ENCODE assay signal across 8 cellular contexts in genomic region chr22:20132686-20133246, GRCh38. TPM values are rescaled to one million over a fixed set of nuclear protein-coding genes. Genes with fewer than 3 reads are reported as not detected.
DNase-seq lines count a peak whose midpoint lies in the region; ATAC-seq and TF ChIP-seq lines count a peak whose summit lies in the region.

No MANE protein-coding gene starts in this region.

- H3K9me3 Mint-ChIP-seq in natural killer cell = no peaks in the 10 kb centered on the region

- no peaks in the 10 kb centered on the region for H3K27me3 ChIP-seq in dorsolateral prefrontal cortex

- peak overlapping the region; percentile 52 for H3K27ac ChIP-seq in KOPT-K1 (ENCODE audit: low read depth, low read length, poor library complexity, severe bottlenecking)
- peak overlapping the region in 15 of 59 donors; percentile 3 to 81 (median 69) for H3K27ac ChIP-seq in dorsolateral prefrontal cortex

- no peak overlapping the region for H3K27ac Mint-ChIP-seq in natural killer cell

- TF ChIP-seq CTCF in AG10803 (conservative IDR thresholded peaks at IDR 0.05; ENCODE audit: low read length) (no peak), dorsolateral prefrontal cortex (IDR thresholded peaks at IDR 0.05 in 54 of 56, conservative IDR thresholded peaks at IDR 0.05 in 2 of 56; ENCODE audit: low read depth in 1 of 56, partially characterized antibody in 56 of 56) (no peak), natural killer cell (IDR thresholded peaks at IDR 0.05) (no peak)

- intact Hi-C loops in dorsolateral prefrontal cortex (cut with DNase I) = loop anchor here in 1 of 2 donors (5.0 kb wide), 1 partner anchor 170 kb away; no protein-coding TSS in a partner anchor
- intact Hi-C loops in natural killer cell (cut with micrococcal nuclease) = no loop called here

- peaks cover 4 to 32% of the 10 kb centered on the region in 2 donors for H3K4me1 Mint-ChIP-seq in natural killer cell

- no peaks in the 10 kb centered on the region for H3K9me3 ChIP-seq in KOPT-K1 (ENCODE audit: insufficient read depth, low read length, poor library complexity, severe bottlenecking)

- H3K36me3 Mint-ChIP-seq in natural killer cell = no peaks in the 10 kb centered on the region

- H3K27me3 Mint-ChIP-seq in natural killer cell (ENCODE audit: low read depth in 2 of 2) = no peaks in the 10 kb centered on the region

- H3K4me3 Mint-ChIP-seq in natural killer cell = peak overlapping the region; percentile 74

- DNase-seq in AG10803 (ENCODE audit: low read depth) (no peak), dorsolateral prefrontal cortex (no peak), natural killer cell (no peak), NCI-H82 treated with DMSO at 0.1 percent for 48 hours (lab: John Stamatoyannopoulos, UW; ENCODE audit: unreplicated experiment) (no peak)
- DNase-seq in effector CD8-positive, alpha-beta T cell (lab: John Stamatoyannopoulos, UW) = no peak

- ATAC-seq in natural killer cell = no peak
- ATAC-seq in GM21515 (IDR thresholded peaks at IDR 0.05; ENCODE audit: unreplicated experiment) = no peak
- ATAC-seq in GM19324 (IDR thresholded peaks at IDR 0.05; ENCODE audit: low FRiP score, unreplicated experiment) = no peak

- peaks cover 12% of the 10 kb centered on the region for H3K36me3 ChIP-seq in KOPT-K1 (ENCODE audit: insufficient read depth, low read length)

- H3K4me3 ChIP-seq in AG10803 (ENCODE audit: low read length) (peak overlapping the region; percentile 76), dorsolateral prefrontal cortex (peak overlapping the region; percentile 67 to 100 (median 91))

RNA-seq across cellular contexts. Expression of gene ZDHHC8, which starts 1.2 kb away (rescaled TPM):
- total RNA-seq in dorsolateral prefrontal cortex = 100 to 1,000 TPM in 37 of 120 experiments, 10 to 100 TPM in 83; 72.3 to 140 (median 93.7) TPM
- 10 to 100 TPM; 64.0 to 75.6 (median 65.3) TPM for total RNA-seq in natural killer cell

RNA-seq across cellular contexts. Expression of gene TRMT2A, which starts 15.7 kb away (rescaled TPM):
- total RNA-seq in dorsolateral prefrontal cortex = 10 to 100 TPM; 33.1 to 73.3 (median 50.4) TPM
- total RNA-seq in natural killer cell = 100 to 1,000 TPM in 1 of 3 donors, 10 to 100 TPM in 2; 86.4 to 104 (median 86.5) TPM

RNA-seq across cellular contexts. Expression of gene RANBP1, which starts 16.9 kb away (rescaled TPM):
- total RNA-seq in dorsolateral prefrontal cortex (100 to 1,000 TPM in 20 of 120 experiments, 10 to 100 TPM in 100; 46.3 to 128 (median 87.9) TPM), natural killer cell (10 to 100 TPM; 54.0 to 61.0 (median 56.3) TPM)

RNA-seq across cellular contexts. Expression of gene CCDC188, which starts 18.1 kb away (rescaled TPM):
- 1 to 10 TPM in 57 of 120 experiments, under 1 TPM in 51, not detected in 12; 0.26 to 4.4 (median 1.0) TPM for total RNA-seq in dorsolateral prefrontal cortex
- under 1 TPM in 1 of 3 donors, not detected in 2; 0.64 TPM for total RNA-seq in natural killer cell

RNA-seq across cellular contexts. Expression of gene DGCR8, which starts 52.7 kb away (rescaled TPM):
- 10 to 100 TPM; 27.2 to 57.7 (median 37.4) TPM for total RNA-seq in dorsolateral prefrontal cortex
- total RNA-seq in natural killer cell = 10 to 100 TPM; 45.3 to 64.7 (median 64.0) TPM
